In the genomic region with DNA sequence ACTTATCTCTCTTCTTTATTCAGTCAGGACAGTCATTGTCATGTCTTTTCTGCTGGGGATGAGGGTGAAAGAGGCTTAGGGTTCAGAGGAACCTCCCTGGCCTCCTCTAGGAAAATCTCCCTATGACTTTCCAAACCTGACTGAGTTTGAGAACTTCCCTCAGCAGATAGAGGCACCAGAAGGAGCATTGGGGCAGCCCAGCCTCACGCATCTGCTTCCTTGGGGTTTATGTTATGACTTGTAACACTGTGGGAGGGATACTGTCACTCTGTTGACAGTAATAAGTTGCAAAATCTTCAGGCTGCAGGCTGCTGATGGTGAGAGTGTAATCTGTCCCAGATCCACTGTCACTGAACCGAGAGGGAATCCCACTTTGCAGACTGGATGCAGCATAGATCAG, we compare ENCODE assay signal across 1 cellular context.
A peak's percentile ranks its signal among the peaks of the same experiment; 100 is the strongest.
DNase-seq lines count a peak whose midpoint lies in the region.
"Not testable (repeated sequence)": the region's sequence is repeated elsewhere in the genome, so short reads cannot be mapped to it uniquely, and the experiment has no call there.

No MANE protein-coding gene starts in this region.

- intact Hi-C loops in cardiac septum (cut with DNase I): not testable (repeated sequence)

- DNase-seq in cardiac septum (ENCODE audit: low spot score): peak; percentile 19
